ENCODE assay signal across 8 cellular contexts in the genomic region with DNA sequence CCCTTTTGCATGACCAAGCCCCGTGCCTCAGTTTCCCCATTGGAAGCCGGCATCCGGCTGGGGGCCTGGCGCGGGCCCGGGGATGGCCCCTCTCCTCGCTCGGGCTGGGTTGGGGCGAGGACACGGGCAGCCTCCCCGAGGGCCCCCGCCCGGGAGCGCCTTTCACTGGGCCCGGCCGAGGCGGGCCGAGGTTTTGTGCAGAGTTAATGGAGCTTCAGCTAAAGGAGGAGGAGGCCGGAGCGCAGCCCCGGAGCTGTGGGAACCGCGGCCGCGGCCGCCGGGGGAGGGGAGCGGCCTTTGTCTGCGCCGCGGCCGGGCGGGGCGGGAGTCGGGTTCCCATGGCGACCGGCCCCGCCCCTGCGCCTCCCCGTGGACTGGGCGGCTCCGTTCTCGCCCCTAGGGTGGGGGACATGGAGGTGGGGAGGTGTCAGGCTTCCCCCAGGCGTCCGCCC. TPM values are rescaled to one million over a fixed set of nuclear protein-coding genes. Genes with fewer than 3 reads are reported as not detected.
DNase-seq lines count a peak whose midpoint lies in the region; ATAC-seq and TF ChIP-seq lines count a peak whose summit lies in the region.

No MANE protein-coding gene starts in this region.

- H3K4me1 ChIP-seq in GM23248 (ENCODE audit: insufficient read depth) (peaks cover 7% of the 10 kb centered on the region), OCI-LY1 (ENCODE audit: insufficient read depth, low read length, severe bottlenecking) (peaks cover 34% of the 10 kb centered on the region), psoas muscle (peaks cover 30% of the 10 kb centered on the region)

- H3K4me3 ChIP-seq in GM23248 (peak overlapping the region; percentile 74), OCI-LY1 (ENCODE audit: low read depth, low read length, poor library complexity, severe bottlenecking) (peak overlapping the region; percentile 63), psoas muscle (peak overlapping the region; percentile 65)

- 0 to 2% methylated on average over 18 to 40 of the region's 45 CpGs for WGBS in GM23248 (ENCODE audit: low coverage in 1 of 2, low lambda C conversion rate in 2 of 2, missing lambda C conversion rate in 2 of 2), 2 experiments
- 0 to 2% (median 1%) methylated on average over 33 to 45 of the region's 45 CpGs for WGBS in psoas muscle, 3 donors

- H3K27me3 ChIP-seq in GM23248 (replicated peaks; ENCODE audit: insufficient read depth) (no peaks in the 10 kb centered on the region), OCI-LY1 (ENCODE audit: insufficient read depth, low read length) (no peaks in the 10 kb centered on the region; the same call in 1 of the 2 replicates), psoas muscle (ENCODE audit: insufficient read depth in 3 of 3, low read length in 2 of 3) (peaks cover 0 to 20% (median 10%) of the 10 kb centered on the region in 3 donors)

- DNase-seq in AG20443 (ENCODE audit: low spot score) (peak; percentile 86), GM23248 (peak; percentile 77), glutamatergic neuron (peak; percentile 92), psoas muscle (peak in 1 of 2 donors; percentile 62), germinal center (ENCODE audit: low spot score) (no peak)
- DNase-seq in activated effector memory CD4-positive, alpha-beta T cell treated with anti-CD3 and anti-CD28 coated beads, Interleukin-2, amount 50 U/mL, for 16 hours: peak; percentile 89

- peaks cover 4% of the 10 kb centered on the region for H3K9me3 Mint-ChIP-seq in glutamatergic neuron (ENCODE audit: unreplicated experiment)

- intact Hi-C loops in psoas muscle (cut with DNase I): no loop called here

- H3K27ac Mint-ChIP-seq in glutamatergic neuron (ENCODE audit: unreplicated experiment): no peak overlapping the region

- H3K36me3 ChIP-seq in GM23248 (ENCODE audit: low read depth) (peaks cover 13% of the 10 kb centered on the region; the same call in 1 of the 2 replicates), OCI-LY1 (ENCODE audit: insufficient read depth, low read length) (no peaks in the 10 kb centered on the region), psoas muscle (ENCODE audit: insufficient read depth in 1 of 2, low read depth in 1 of 2) (peaks cover 0 to 9% of the 10 kb centered on the region in 2 donors)

- H3K36me3 Mint-ChIP-seq in glutamatergic neuron (ENCODE audit: unreplicated experiment): no peaks in the 10 kb centered on the region

- peaks cover 4% of the 10 kb centered on the region for H3K27me3 Mint-ChIP-seq in glutamatergic neuron (ENCODE audit: unreplicated experiment)

- in situ Hi-C loops in GM23248 (cut with MboI): loop anchor here (10.0 kb wide), 1 partner anchor 63 kb away; no protein-coding TSS in a partner anchor

- H3K4me1 Mint-ChIP-seq in glutamatergic neuron (ENCODE audit: low read depth, unreplicated experiment): peaks cover 13% of the 10 kb centered on the region

- H2AFZ ChIP-seq in GM23248 (no peak overlapping the region), OCI-LY1 (ENCODE audit: low read length) (no peak overlapping the region)

- H3K9me3 ChIP-seq in GM23248 (ENCODE audit: low read depth) (no peaks in the 10 kb centered on the region), OCI-LY1 (ENCODE audit: low read length) (no peaks in the 10 kb centered on the region), psoas muscle (no peaks in the 10 kb centered on the region)

- H3K9me2 ChIP-seq in GM23248 (ENCODE audit: insufficient read depth) (no peaks in the 10 kb centered on the region), OCI-LY1 (ENCODE audit: low read depth, low read length) (no peaks in the 10 kb centered on the region)

- ATAC-seq in psoas muscle (peak in 2 of 4 donors; percentile 35 to 50), GM18519 (IDR thresholded peaks at IDR 0.05; ENCODE audit: low FRiP score, unreplicated experiment) (no peak)

- H3K79me2 ChIP-seq in GM23248 (ENCODE audit: insufficient read depth): no peaks in the 10 kb centered on the region; the same call in 1 of the 2 replicates
- no peaks in the 10 kb centered on the region for H3K79me2 ChIP-seq in OCI-LY1 (ENCODE audit: insufficient read depth, low read length)

- H3K4me2 ChIP-seq in GM23248 (ENCODE audit: unreplicated experiment) (peak overlapping the region; percentile 86), OCI-LY1 (ENCODE audit: low read length) (peak overlapping the region; percentile 84)

- H3K9ac ChIP-seq in GM23248 (0 out of 2 replicates have a peak overlapping the region, but pooled peaks have one; percentile 22), OCI-LY1 (ENCODE audit: low read length) (no peak overlapping the region)

- no peak overlapping the region for H3K27ac ChIP-seq in GM23248
- H3K27ac ChIP-seq in OCI-LY1 (ENCODE audit: low read depth, low read length, poor library complexity, severe bottlenecking): no peak overlapping the region
- H3K27ac ChIP-seq in psoas muscle: no peak overlapping the region

- H3F3A ChIP-seq in GM23248 (ENCODE audit: insufficient read depth) (peaks cover 10% of the 10 kb centered on the region), OCI-LY1 (ENCODE audit: insufficient read depth, low read length) (no peaks in the 10 kb centered on the region)

- no peak overlapping the region for H3K4me3 Mint-ChIP-seq in glutamatergic neuron (ENCODE audit: unreplicated experiment)

- TF ChIP-seq CTCF in OCI-LY1 (IDR thresholded peaks at IDR 0.05; ENCODE audit: low read length) (peak; percentile 22; the same call in 1 of the 2 replicates), glutamatergic neuron (IDR thresholded peaks at IDR 0.05; ENCODE audit: partially characterized antibody, unreplicated experiment) (no peak), psoas muscle (IDR thresholded peaks at IDR 0.05) (no peak)

- no peaks in the 10 kb centered on the region for H4K20me1 ChIP-seq in GM23248 (ENCODE audit: insufficient read depth)
- H4K20me1 ChIP-seq in OCI-LY1 (ENCODE audit: insufficient read depth, low read length): no peaks in the 10 kb centered on the region

RNA-seq across cellular contexts. Expression of a gene that starts 1.4 kb away (rescaled TPM):
- 9.8 and 12.3 TPM in 2 replicates for total RNA-seq in GM23248 (2014; rRNA removed; shearing (Covaris generic))
- polyA plus RNA-seq in GM23248 (2016; fragmentation: Nextera tagmentation; extraction: Ambion mirVana) (1.0 and 1.2 TPM in 2 replicates), psoas muscle (1 to 10 TPM; 1.7 to 5.3 (median 4.0) TPM)
- total RNA-seq in glutamatergic neuron (ENCODE audit: unreplicated experiment) (131 TPM), psoas muscle (1 to 10 TPM; 4.4 to 6.3 (median 5.4) TPM)

RNA-seq across cellular contexts. Expression of a gene that starts 10.1 kb away (rescaled TPM):
- 22.8 and 28.7 TPM in 2 replicates for total RNA-seq in GM23248 (2014; rRNA removed; shearing (Covaris generic))
- polyA plus RNA-seq in GM23248 (2016; fragmentation: Nextera tagmentation; extraction: Ambion mirVana) (20.7 and 23.2 TPM in 2 replicates), psoas muscle (100 to 1,000 TPM in 2 of 3 donors, 10 to 100 TPM in 1; 57.4 to 148 (median 131) TPM)
- total RNA-seq in glutamatergic neuron (ENCODE audit: unreplicated experiment) (88.5 TPM), psoas muscle (100 to 1,000 TPM; 107 to 178 (median 145) TPM)

RNA-seq across cellular contexts. Expression of a gene that starts 20.5 kb away (rescaled TPM):
- total RNA-seq in GM23248 (2014; rRNA removed; shearing (Covaris generic)): 16.8 and 19.2 TPM in 2 replicates
- polyA plus RNA-seq in GM23248 (2016; fragmentation: Nextera tagmentation; extraction: Ambion mirVana): 4.3 and 6.6 TPM in 2 replicates
- total RNA-seq in glutamatergic neuron (ENCODE audit: unreplicated experiment): 88.2 TPM
- total RNA-seq in psoas muscle: 10 to 100 TPM; 13.5 to 19.4 (median 15.3) TPM
- polyA plus RNA-seq in psoas muscle: 1 to 10 TPM; 4.3 to 5.3 (median 5.1) TPM

RNA-seq across cellular contexts. Expression of a gene that starts 26.7 kb away (rescaled TPM):
- 32.0 and 33.8 TPM in 2 replicates for total RNA-seq in GM23248 (2014; rRNA removed; shearing (Covaris generic))
- polyA plus RNA-seq in GM23248 (2016; fragmentation: Nextera tagmentation; extraction: Ambion mirVana): 13.2 and 16.6 TPM in 2 replicates
- 51.0 TPM for total RNA-seq in glutamatergic neuron (ENCODE audit: unreplicated experiment)
- total RNA-seq in psoas muscle: 10 to 100 TPM; 18.0 to 21.8 (median 19.0) TPM
- polyA plus RNA-seq in psoas muscle: 10 to 100 TPM in 2 of 3 donors, 1 to 10 TPM in 1; 9.5 to 11.2 (median 10.6) TPM

RNA-seq across cellular contexts. Expression of a gene that starts 35.9 kb away (rescaled TPM):
- 136 and 147 TPM in 2 replicates for total RNA-seq in GM23248 (2014; rRNA removed; shearing (Covaris generic))
- polyA plus RNA-seq in GM23248 (2016; fragmentation: Nextera tagmentation; extraction: Ambion mirVana) (123 and 136 TPM in 2 replicates), psoas muscle (10 to 100 TPM in 1 of 3 donors, 1 to 10 TPM in 2; 3.9 to 11.6 (median 5.8) TPM)
- total RNA-seq in glutamatergic neuron (ENCODE audit: unreplicated experiment) (95.2 TPM), psoas muscle (10 to 100 TPM; 13.6 to 43.7 (median 15.0) TPM)
